Comparison of ENCODE assay signal across 14 cellular contexts in genomic region chr5:169978744-169979143, GRCh38. TPM values are rescaled to one million over a fixed set of nuclear protein-coding genes. Genes with fewer than 3 reads are reported as not detected.
DNase-seq lines count a peak whose midpoint lies in the region; ATAC-seq and TF ChIP-seq lines count a peak whose summit lies in the region.
"Had no signal": no experiment of that assay in that cellular context is flagged by ENCODE, and none has a peak within 500 bp of the region (broad histone marks: within the 10 kb centered on the region; RNA-seq: fewer than 3 reads in every experiment).

No MANE protein-coding gene starts in this region.

- peak overlapping the region; percentile 83 for H3K23ac ChIP-seq in IMR-90 (ENCODE audit: low read depth, low read length)

- H2AK5ac ChIP-seq in IMR-90 (ENCODE audit: low read depth, low read length), result peak overlapping the region; percentile 54

- TF ChIP-seq POLR2A in IMR-90 (IDR thresholded peaks at IDR 0.05; ENCODE audit: low read depth, low read length), result no peak

- H2BK20ac ChIP-seq in IMR-90 (ENCODE audit: low read depth, low read length), result peak overlapping the region; percentile 45

- H3K9ac ChIP-seq in IMR-90 (ENCODE audit: low read depth, low read length), result peak overlapping the region; percentile 91

- H2BK120ac ChIP-seq in IMR-90 (ENCODE audit: low read depth, low read length), result peak overlapping the region; percentile 92

- no peak overlapping the region for H3K4me3 Mint-ChIP-seq in activated CD4-positive, alpha-beta T cell treated with anti-CD3 and anti-CD28 coated beads for 36 hours

- H3K79me1 ChIP-seq in IMR-90 (ENCODE audit: low read depth in 1 of 2, low read length in 2 of 2), result peaks cover 10 to 59% of the 10 kb centered on the region in 2 experiments

- H3K14ac ChIP-seq in IMR-90 (replicated peaks; ENCODE audit: low read depth, low read length), result peak overlapping the region; percentile 94

- H3K27ac Mint-ChIP-seq in activated CD4-positive, alpha-beta T cell treated with anti-CD3 and anti-CD28 coated beads for 36 hours, result no peak overlapping the region

- H4K91ac ChIP-seq in IMR-90 (ENCODE audit: insufficient read depth, low read depth, low read length), result peak overlapping the region; percentile 88

- peaks cover 15% of the 10 kb centered on the region for H3K36me3 Mint-ChIP-seq in activated CD4-positive, alpha-beta T cell treated with anti-CD3 and anti-CD28 coated beads for 36 hours (ENCODE audit: low read depth)

- in situ Hi-C loops in ACHN (cut with HindIII; ENCODE audit: low pct_ligation_motif_present, low pct_unique_long_range_greater_than_20kb, low sequenced_read_pairs) (no loop called here), IMR-90 (cut with MboI; ENCODE audit: low sequenced_read_pairs) (no loop called here)

- H3K4ac ChIP-seq in IMR-90 (ENCODE audit: low read depth, low read length), result peak overlapping the region; percentile 89

- peak overlapping the region; percentile 64 for H3K27ac ChIP-seq in IMR-90 (ENCODE audit: insufficient read depth, low read length)
- H3K27ac ChIP-seq: heart left ventricle, ovary had no signal

- peak overlapping the region; percentile 33 to 88 for H4K8ac ChIP-seq in IMR-90 (ENCODE audit: low read depth in 2 of 2, low read length in 2 of 2)

- peaks cover 24% of the 10 kb centered on the region for H3K4me1 ChIP-seq in IMR-90 (ENCODE audit: control insufficient read depth, insufficient read depth, low read length)

- H2AFZ ChIP-seq in IMR-90 (replicated peaks; ENCODE audit: low read length, poor library complexity), result peak overlapping the region; percentile 73

- no peaks in the 10 kb centered on the region for H3K9me3 Mint-ChIP-seq in activated CD4-positive, alpha-beta T cell treated with anti-CD3 and anti-CD28 coated beads for 36 hours (ENCODE audit: low read depth)

- dilution Hi-C loops in IMR-90 (cut with HindIII; ENCODE audit: low sequenced_read_pairs, unreplicated experiment), result no loop called here

- BruUV-seq in IMR-90 (replicated peaks; lab: Mats Ljungman, UMichigan), result no TSS peak

- H3K36me3 ChIP-seq in IMR-90 (ENCODE audit: control insufficient read depth, insufficient read depth, low read length), result no peaks in the 10 kb centered on the region
- H3K36me3 ChIP-seq: ovary had no signal

- DNase-seq in ACHN (peak; percentile 33), IMR-90 (no peak), choroid plexus epithelial cell (ENCODE audit: low read depth) (no peak), left kidney (ENCODE audit: low read depth, low spot score) (peak; percentile 37)
- no peak for DNase-seq in activated CD4-positive, alpha-beta T cell treated with anti-CD3 and anti-CD28 coated beads for 36 hours
- no peak for DNase-seq in activated CD4-positive, alpha-beta T cell treated with anti-CD3 and anti-CD28 coated beads for 48 hours
- DNase-seq: activated CD8-positive, alpha-beta memory T cell treated with anti-CD3 and anti-CD28 coated beads, Interleukin-2, amount 50 U/mL, for 48 hours; heart left ventricle; NCI-H510A; ovary; SHP77 treated with DMSO at 0.1 percent for 48 hours had no signal

- peak overlapping the region; percentile 97 for H3K56ac ChIP-seq in IMR-90 (ENCODE audit: extremely low read depth, insufficient read depth, low read length)

- H3K27me3 Mint-ChIP-seq in activated CD4-positive, alpha-beta T cell treated with anti-CD3 and anti-CD28 coated beads for 36 hours, result no peaks in the 10 kb centered on the region

- TF ChIP-seq CTCF in IMR-90 (conservative IDR thresholded peaks at IDR 0.05; ENCODE audit: low read depth, low read length) (no peak), choroid plexus epithelial cell (conservative IDR thresholded peaks at IDR 0.05; ENCODE audit: low read depth, low read length) (no peak)

- H3K4me1 Mint-ChIP-seq in activated CD4-positive, alpha-beta T cell treated with anti-CD3 and anti-CD28 coated beads for 36 hours, result no peaks in the 10 kb centered on the region

- H2AK9ac ChIP-seq in IMR-90 (replicated peaks; ENCODE audit: low read depth, low read length, poor library complexity), result peak overlapping the region; percentile 83

- POLR2A ChIA-PET in IMR-90 (lab: Charles Lee; ENCODE audit: unreplicated experiment), result interaction anchor here (0.6 kb wide), 1 partner anchor 272 kb away, joined by 3 read pairs; no protein-coding TSS in a partner anchor
- POLR2A ChIA-PET in activated CD4-positive, alpha-beta T cell treated with anti-CD3 and anti-CD28 coated beads for 36 hours (lab: Charles Lee), result no interaction called here

- peak overlapping the region; percentile 66; the same call in 1 of the 2 replicates for H3K4me3 ChIP-seq in IMR-90 (ENCODE audit: insufficient read depth, low read depth, low read length)
- H3K4me3 ChIP-seq in choroid plexus epithelial cell (ENCODE audit: low read depth, low read length), result peak overlapping the region; percentile 64
- H3K4me3 ChIP-seq: lung, ovary had no signal

- H3K9me1 ChIP-seq in IMR-90 (ENCODE audit: insufficient read depth, low read length), result peaks cover 7% of the 10 kb centered on the region

- ATAC-seq in IMR-90 (ENCODE audit: low read depth) (no peak), GM19452 (IDR thresholded peaks at IDR 0.05; ENCODE audit: unreplicated experiment) (no peak), HG02571 (IDR thresholded peaks at IDR 0.05; ENCODE audit: unreplicated experiment) (no peak)
- no peak for ATAC-seq in activated CD4-positive, alpha-beta T cell treated with anti-CD3 and anti-CD28 coated beads for 36 hours
- ATAC-seq: heart left ventricle had no signal

- CTCF ChIA-PET in IMR-90 (lab: Yijun Ruan, JAX), result interaction anchor here (0.6 to 2.7 kb wide), 2 partner anchors 10 to 280 kb away, joined by 3 to 117 read pairs; no protein-coding TSS in a partner anchor
- CTCF ChIA-PET in activated CD4-positive, alpha-beta T cell treated with anti-CD3 and anti-CD28 coated beads for 36 hours (lab: Charles Lee), result no interaction called here

- H2BK5ac ChIP-seq in IMR-90 (ENCODE audit: low read depth, low read length, poor library complexity, severe bottlenecking), result peak overlapping the region; percentile 89

- no peak for TF ChIP-seq RAD21 in IMR-90 (IDR thresholded peaks at IDR 0.05; ENCODE audit: low read length)

- no peaks in the 10 kb centered on the region for H4K20me1 ChIP-seq in IMR-90 (ENCODE audit: insufficient read depth, low read length)

- WGBS in IMR-90 (ENCODE audit: extremely low coverage in 2 of 2, insufficient read length in 1 of 2), 2 experiments, result 28% methylated on average over 3 of the region's 7 CpGs; no CpG with 5 or more reads in 1 of the 2 experiments

- peak overlapping the region; percentile 78 for H3K18ac ChIP-seq in IMR-90 (ENCODE audit: low read depth, low read length)

- peak overlapping the region; percentile 77 for H2BK15ac ChIP-seq in IMR-90 (ENCODE audit: low read depth, low read length)

- H3K27me3 ChIP-seq in IMR-90 (ENCODE audit: control insufficient read depth, insufficient read depth, low read length), result no peaks in the 10 kb centered on the region
- H3K27me3 ChIP-seq: ovary had no signal

- no peaks in the 10 kb centered on the region for H3K9me3 ChIP-seq in IMR-90 (ENCODE audit: control insufficient read depth, insufficient read depth, low read length)
- H3K9me3 ChIP-seq: heart left ventricle, ovary had no signal

- H4K5ac ChIP-seq in IMR-90 (ENCODE audit: low read depth, low read length), result peak overlapping the region; percentile 70; the same call in 1 of the 2 replicates

- intact Hi-C loops in IMR-90 (cut with micrococcal nuclease), result no loop called here
- intact Hi-C loops in activated CD4-positive, alpha-beta T cell treated with anti-CD3 and anti-CD28 coated beads for 36 hours (cut with DNase I, micrococcal nuclease), result no loop called here

- peak overlapping the region; percentile 98 for H3K4me2 ChIP-seq in IMR-90 (ENCODE audit: low read depth, low read length)

TF ChIP-seq in IMR-90, 13 proteins besides CTCF, POLR2A, EP300 and RAD21:
- TF ChIP-seq SMC3 (IDR thresholded peaks at IDR 0.05; ENCODE audit: low read depth, low read length) (no peak), BHLHE40 (IDR thresholded peaks at IDR 0.05; ENCODE audit: low read depth, low read length) (no peak), NFE2L2 (IDR thresholded peaks at IDR 0.05; ENCODE audit: low read depth, low read length) (no peak), CEBPB (IDR thresholded peaks at IDR 0.05; ENCODE audit: low read depth, low read length) (no peak), ELK1 (IDR thresholded peaks at IDR 0.05; ENCODE audit: borderline replicate concordance, low read depth, low read length) (no peak), RFX5 (IDR thresholded peaks at IDR 0.05; ENCODE audit: low read depth, low read length) (no peak), RCOR1 (IDR thresholded peaks at IDR 0.05; ENCODE audit: insufficient replicate concordance, low read length) (no peak), MXI1 (IDR thresholded peaks at IDR 0.05; ENCODE audit: borderline replicate concordance, low read depth, low read length) (no peak), MAZ (IDR thresholded peaks at IDR 0.05; ENCODE audit: borderline replicate concordance, low read depth, low read length) (no peak), CHD1 (IDR thresholded peaks at IDR 0.05; ENCODE audit: low read depth, low read length) (no peak)
- TF ChIP-seq, protein P1, sequence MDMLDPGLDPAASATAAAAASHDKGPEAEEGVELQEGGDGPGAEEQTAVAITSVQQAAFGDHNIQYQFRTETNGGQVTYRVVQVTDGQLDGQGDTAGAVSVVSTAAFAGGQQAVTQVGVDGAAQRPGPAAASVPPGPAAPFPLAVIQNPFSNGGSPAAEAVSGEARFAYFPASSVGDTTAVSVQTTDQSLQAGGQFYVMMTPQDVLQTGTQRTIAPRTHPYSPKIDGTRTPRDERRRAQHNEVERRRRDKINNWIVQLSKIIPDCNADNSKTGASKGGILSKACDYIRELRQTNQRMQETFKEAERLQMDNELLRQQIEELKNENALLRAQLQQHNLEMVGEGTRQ (IDR thresholded peaks at IDR 0.05; ENCODE audit: low read depth, low read length), result no peak

RNA-seq across cellular contexts. Expression of gene INSYN2B, which starts 1.6 kb away (rescaled TPM):
- total RNA-seq in IMR-90 (2012; rRNA removed), result 33.5 and 43.6 TPM in 2 replicates
- 9.1 TPM in 2 replicates for polyA plus RNA-seq in IMR-90 (2012; rRNA removed)
- polyA plus RNA-seq in IMR-90 (2012; cell fraction: cytosol; rRNA removed), result 2.8 TPM in 2 replicates
- polyA plus RNA-seq in IMR-90 (2012; cell fraction: nucleus; rRNA removed; ENCODE audit: low replicate concordance), result 3.5 and 8.2 TPM in 2 replicates
- not detected for total RNA-seq in activated CD4-positive, alpha-beta T cell treated with anti-CD3 and anti-CD28 coated beads for 36 hours

Comparison
In these comparisons a context has a peak if more than half of its experiments do, and no peak if none do; other contexts are left out.
1. DNase-seq: peak in ACHN (single experiment) and left kidney (single experiment); none in IMR-90 (single experiment), choroid plexus epithelial cell (single experiment), activated CD4-positive, alpha-beta T cell treated with anti-CD3 and anti-CD28 coated beads for 36 hours (single experiment) and activated CD4-positive, alpha-beta T cell treated with anti-CD3 and anti-CD28 coated beads for 48 hours (single experiment).
2. RNA of gene INSYN2B, which starts 1.6 kb away (total RNA-seq): 33.5 to 43.6 TPM in IMR-90; not detected in activated CD4-positive, alpha-beta T cell treated with anti-CD3 and anti-CD28 coated beads for 36 hours; every median in the first group is over 10 times any median in the second.